1 cellular context compared by ENCODE assay signal in genomic region chr16:28872952-28873351, GRCh38.
TF ChIP-seq lines count a peak whose summit lies in the region.

No MANE protein-coding gene starts in this region.

TF ChIP-seq in IMR-90, 13 proteins besides CTCF, POLR2A, EP300 and RAD21 (continued from another document):
- TF ChIP-seq USF2 (IDR thresholded peaks at IDR 0.05; ENCODE audit: low read depth, low read length): no peak
- TF ChIP-seq NFE2L2 (IDR thresholded peaks at IDR 0.05; ENCODE audit: low read depth, low read length): no peak
- no peak for TF ChIP-seq MXI1 (IDR thresholded peaks at IDR 0.05; ENCODE audit: borderline replicate concordance, low read depth, low read length)
- no peak for TF ChIP-seq ELK1 (IDR thresholded peaks at IDR 0.05; ENCODE audit: borderline replicate concordance, low read depth, low read length)
- no peak for TF ChIP-seq CHD1 (IDR thresholded peaks at IDR 0.05; ENCODE audit: low read depth, low read length)
- TF ChIP-seq RCOR1 (IDR thresholded peaks at IDR 0.05; ENCODE audit: insufficient replicate concordance, low read length): no peak
- TF ChIP-seq RFX5 (IDR thresholded peaks at IDR 0.05; ENCODE audit: low read depth, low read length): no peak
- no peak for TF ChIP-seq FOS (IDR thresholded peaks at IDR 0.05; ENCODE audit: low read depth, low read length)
